In genomic region chr9:127130661-127131538, GRCh38 we compare ENCODE assay signal across 9 cellular contexts. TPM values are rescaled to one million over a fixed set of nuclear protein-coding genes. Genes with fewer than 3 reads are reported as not detected.
DNase-seq lines count a peak whose midpoint lies in the region; ATAC-seq and TF ChIP-seq lines count a peak whose summit lies in the region.
"Had no signal": no experiment of that assay in that cellular context is flagged by ENCODE, and none has a peak within 500 bp of the region (broad histone marks: within the 10 kb centered on the region; RNA-seq: fewer than 3 reads in every experiment).

No MANE protein-coding gene starts in this region.

- H3K36me3 ChIP-seq in IMR-90 (ENCODE audit: control insufficient read depth, insufficient read depth, low read length), result no peaks in the 10 kb centered on the region
- H3K36me3 ChIP-seq in adipocyte (ENCODE audit: control insufficient read depth, insufficient read depth, low read length, severe bottlenecking), result no peaks in the 10 kb centered on the region
- H3K36me3 ChIP-seq in stomach, result no peaks in the 10 kb centered on the region

- no peaks in the 10 kb centered on the region for H3K27me3 Mint-ChIP-seq in T-helper 17 cell

- peaks cover 6% of the 10 kb centered on the region for H3K4me1 Mint-ChIP-seq in T-helper 17 cell
- H3K4me1 Mint-ChIP-seq: activated naive CD4-positive, alpha-beta T cell treated with anti-CD3 and anti-CD28 coated beads, Interleukin-2, amount 50 U/mL, for 24 hours had no signal

- H4K91ac ChIP-seq in IMR-90 (ENCODE audit: insufficient read depth, low read depth, low read length), result peak overlapping the region; percentile 84

- H3K36me3 Mint-ChIP-seq in T-helper 17 cell (ENCODE audit: low read depth), result peaks cover 9% of the 10 kb centered on the region
- H3K36me3 Mint-ChIP-seq: activated naive CD4-positive, alpha-beta T cell treated with anti-CD3 and anti-CD28 coated beads, Interleukin-2, amount 50 U/mL, for 24 hours had no signal

- no peak overlapping the region for H3K4me3 Mint-ChIP-seq in T-helper 17 cell
- H3K4me3 Mint-ChIP-seq: activated naive CD4-positive, alpha-beta T cell treated with anti-CD3 and anti-CD28 coated beads, Interleukin-2, amount 50 U/mL, for 24 hours had no signal

- peak overlapping the region; percentile 65; the same call in 1 of the 3 replicates for H2BK15ac ChIP-seq in IMR-90 (ENCODE audit: low read depth, low read length)

- no peaks in the 10 kb centered on the region for H3K27me3 ChIP-seq in IMR-90 (ENCODE audit: control insufficient read depth, insufficient read depth, low read length)
- no peaks in the 10 kb centered on the region for H3K27me3 ChIP-seq in adipocyte (replicated peaks; ENCODE audit: control insufficient read depth, insufficient read depth, low read length)
- H3K27me3 ChIP-seq in right cardiac atrium (ENCODE audit: control insufficient read depth, insufficient read depth), result no peaks in the 10 kb centered on the region
- no peaks in the 10 kb centered on the region for H3K27me3 ChIP-seq in stomach

- intact Hi-C loops in IMR-90 (cut with micrococcal nuclease), result no loop called here
- intact Hi-C loops in right cardiac atrium (cut with DNase I), result no loop called here
- intact Hi-C loops in stomach (cut with DNase I; ENCODE audit: low total_unique reads), result no loop called here

- no peak overlapping the region for H3K4me3 ChIP-seq in IMR-90 (ENCODE audit: insufficient read depth, low read depth, low read length)
- H3K4me3 ChIP-seq in adipocyte (ENCODE audit: low read length), result peak overlapping the region; percentile 11
- no peak overlapping the region for H3K4me3 ChIP-seq in right cardiac atrium (ENCODE audit: low read length)
- no peak overlapping the region for H3K4me3 ChIP-seq in stomach

- H4K20me1 ChIP-seq in IMR-90 (ENCODE audit: insufficient read depth, low read length), result peaks cover 3% of the 10 kb centered on the region; the same call in 1 of the 2 replicates

- peak overlapping the region; percentile 77 for H4K5ac ChIP-seq in IMR-90 (ENCODE audit: low read depth, low read length)

- TF ChIP-seq CTCF in IMR-90 (conservative IDR thresholded peaks at IDR 0.05; ENCODE audit: low read depth, low read length) (no peak), stomach (IDR thresholded peaks at IDR 0.05) (no peak)

- H2BK5ac ChIP-seq in IMR-90 (ENCODE audit: low read depth, low read length, poor library complexity, severe bottlenecking), result peak overlapping the region; percentile 91

- H3K18ac ChIP-seq in IMR-90 (ENCODE audit: low read depth, low read length), result peak overlapping the region; percentile 84

- dilution Hi-C loops in IMR-90 (cut with HindIII; ENCODE audit: low sequenced_read_pairs, unreplicated experiment), result no loop called here

- peak overlapping the region; percentile 8 to 92; a peak in 3 of 4 replicates for H4K8ac ChIP-seq in IMR-90 (ENCODE audit: low read depth in 2 of 2, low read length in 2 of 2)

- TF ChIP-seq RAD21 in IMR-90 (IDR thresholded peaks at IDR 0.05; ENCODE audit: low read length), result no peak

- no TSS peak for BruUV-seq in IMR-90 (replicated peaks; lab: Mats Ljungman, UMichigan)

- peak overlapping the region; percentile 92 for H3K4ac ChIP-seq in IMR-90 (ENCODE audit: low read depth, low read length)

- H2BK120ac ChIP-seq in IMR-90 (ENCODE audit: low read depth, low read length), result peak overlapping the region; percentile 93

- H3K4me1 ChIP-seq in IMR-90 (ENCODE audit: control insufficient read depth, insufficient read depth, low read length) (peaks cover 50% of the 10 kb centered on the region), adipocyte (ENCODE audit: control insufficient read depth, insufficient read depth, low read length) (peaks cover 69% of the 10 kb centered on the region), right cardiac atrium (ENCODE audit: control insufficient read depth, insufficient read depth, low read length) (peaks cover 22% of the 10 kb centered on the region), stomach (peaks cover 24 to 82% (median 45%) of the 10 kb centered on the region in 4 donors)

- WGBS in IMR-90 (ENCODE audit: extremely low coverage in 2 of 2, insufficient read length in 1 of 2), 2 experiments, result no CpG with 5 or more reads among the region's 10 CpGs
- 64% methylated on average over 10 of the region's 10 CpGs for WGBS in right cardiac atrium
- 63 to 81% (median 70%) methylated on average over 10 of the region's 10 CpGs for WGBS in stomach, 5 donors

- TF ChIP-seq POLR2A in IMR-90 (IDR thresholded peaks at IDR 0.05; ENCODE audit: low read depth, low read length) (no peak), stomach (IDR thresholded peaks at IDR 0.05) (no peak)

- DNase-seq in IMR-90 (peak; percentile 97), adipocyte (ENCODE audit: low read depth) (peak; percentile 73), right cardiac atrium (peak in 2 of 3 donors; percentile 68 to 83), stomach (no peak), T-helper 17 cell (no peak), NCI-H1436 (lab: John Stamatoyannopoulos, UW) (no peak)
- no peak for DNase-seq in stimulated activated CD8-positive, alpha-beta memory T cell treated with anti-CD3 and anti-CD28 coated beads, Interleukin-4, amount 100 ng/mL, for 48 hours

- peak overlapping the region; percentile 39 for H2AK9ac ChIP-seq in IMR-90 (replicated peaks; ENCODE audit: low read depth, low read length, poor library complexity)

- H3K23ac ChIP-seq in IMR-90 (ENCODE audit: low read depth, low read length), result peak overlapping the region; percentile 79

- H3K27ac Mint-ChIP-seq in T-helper 17 cell, result no peak overlapping the region
- H3K27ac Mint-ChIP-seq: activated naive CD4-positive, alpha-beta T cell treated with anti-CD3 and anti-CD28 coated beads, Interleukin-2, amount 50 U/mL, for 24 hours had no signal

- H3K79me1 ChIP-seq in IMR-90 (ENCODE audit: low read depth in 1 of 2, low read length in 2 of 2), result peaks cover 0 to 11% of the 10 kb centered on the region in 2 experiments; a peak in 2 of 4 replicates

- in situ Hi-C loops in IMR-90 (cut with MboI; ENCODE audit: low sequenced_read_pairs), result no loop called here

- H3K9ac ChIP-seq in IMR-90 (ENCODE audit: low read depth, low read length) (no peak overlapping the region), adipocyte (ENCODE audit: low read length) (peak overlapping the region; percentile 4)

- CTCF ChIA-PET in IMR-90 (lab: Yijun Ruan, JAX), result interaction anchor here (1.3 to 1.4 kb wide), 2 partner anchors 8 to 166 kb away, joined by 3 to 5 read pairs; partner anchors contain the start of gene ANGPTL2

- peak overlapping the region; percentile 96 for H2AK5ac ChIP-seq in IMR-90 (ENCODE audit: low read depth, low read length)

- H3K27ac ChIP-seq in IMR-90 (ENCODE audit: insufficient read depth, low read length), result peak overlapping the region; percentile 85
- peak overlapping the region; percentile 68 for H3K27ac ChIP-seq in right cardiac atrium (ENCODE audit: low read length)
- H3K27ac ChIP-seq in stomach, result peak overlapping the region in 4 of 5 donors; percentile 68 to 86 (median 82)

- H3K14ac ChIP-seq in IMR-90 (replicated peaks; ENCODE audit: low read depth, low read length), result peak overlapping the region; percentile 87

- H3K9me3 ChIP-seq in IMR-90 (ENCODE audit: control insufficient read depth, insufficient read depth, low read length) (no peaks in the 10 kb centered on the region), adipocyte (ENCODE audit: control insufficient read depth, low read length) (no peaks in the 10 kb centered on the region), right cardiac atrium (ENCODE audit: control insufficient read depth, low read length) (no peaks in the 10 kb centered on the region), stomach (no peaks in the 10 kb centered on the region), T-helper 17 cell (ENCODE audit: control insufficient read depth, low read length, poor library complexity, severe bottlenecking) (no peaks in the 10 kb centered on the region)

- peak; percentile 58 for TF ChIP-seq EP300 in stomach (IDR thresholded peaks at IDR 0.05)

- peaks cover 37% of the 10 kb centered on the region for H3K9me1 ChIP-seq in IMR-90 (ENCODE audit: insufficient read depth, low read length)

- ATAC-seq in IMR-90 (ENCODE audit: low read depth) (peak; percentile 58), right cardiac atrium (peak; percentile 10 to 12), GM18870 (IDR thresholded peaks at IDR 0.05; ENCODE audit: unreplicated experiment) (no peak), T-helper 17 cell (no peak)

- H2AFZ ChIP-seq in IMR-90 (replicated peaks; ENCODE audit: low read length, poor library complexity), result peak overlapping the region; percentile 70

- peak overlapping the region; percentile 94 for H2BK20ac ChIP-seq in IMR-90 (ENCODE audit: low read depth, low read length)

- peak overlapping the region; percentile 52; the same call in 1 of the 2 replicates for H3K56ac ChIP-seq in IMR-90 (ENCODE audit: extremely low read depth, insufficient read depth, low read length)

- peak overlapping the region; percentile 30 for H3K4me2 ChIP-seq in IMR-90 (ENCODE audit: low read depth, low read length)

- POLR2A ChIA-PET in IMR-90 (lab: Charles Lee; ENCODE audit: unreplicated experiment), result interaction anchor here (1.5 kb wide), 1 partner anchor 10 kb away, joined by 4 read pairs; no protein-coding TSS in a partner anchor

TF ChIP-seq in IMR-90, 13 proteins besides CTCF, POLR2A, EP300 and RAD21 (continues in another document):
- TF ChIP-seq MAZ (IDR thresholded peaks at IDR 0.05; ENCODE audit: borderline replicate concordance, low read depth, low read length) (peak; percentile 9; the same call in 1 of the 2 replicates), MAFK (IDR thresholded peaks at IDR 0.05; ENCODE audit: low read depth, low read length) (no peak), CEBPB (IDR thresholded peaks at IDR 0.05; ENCODE audit: low read depth, low read length) (peak; percentile 89), FOS (IDR thresholded peaks at IDR 0.05; ENCODE audit: low read depth, low read length) (peak; percentile 60), RFX5 (IDR thresholded peaks at IDR 0.05; ENCODE audit: low read depth, low read length) (no peak), BHLHE40 (IDR thresholded peaks at IDR 0.05; ENCODE audit: low read depth, low read length) (peak; percentile 39), CHD1 (IDR thresholded peaks at IDR 0.05; ENCODE audit: low read depth, low read length) (no peak)

RNA-seq across cellular contexts. Expression of gene ANGPTL2, which starts 8.5 kb away (rescaled TPM):
- total RNA-seq in IMR-90 (2012; rRNA removed), result 9.5 and 14.7 TPM in 2 replicates
- polyA plus RNA-seq in IMR-90 (2012; rRNA removed), result 23.5 and 25.1 TPM in 2 replicates
- 17.2 and 30.6 TPM in 2 replicates for polyA plus RNA-seq in IMR-90 (2012; cell fraction: cytosol; rRNA removed)
- polyA plus RNA-seq in IMR-90 (2012; cell fraction: nucleus; rRNA removed; ENCODE audit: low replicate concordance), result 24.7 and 29.8 TPM in 2 replicates
- 10 to 100 TPM; 33.8 to 69.5 (median 47.2) TPM for total RNA-seq in right cardiac atrium
- 26.7 TPM for polyA plus RNA-seq in right cardiac atrium
- total RNA-seq in stomach, result 10 to 100 TPM in 4 of 5 donors, 1 to 10 TPM in 1; 7.8 to 26.3 (median 14.0) TPM
- polyA plus RNA-seq in stomach, result 1 to 10 TPM; 5.7 to 6.1 (median 5.7) TPM
- under 1 TPM in 1 of 2 donors, not detected in 1; 0.10 TPM for total RNA-seq in T-helper 17 cell

Comparison
In these comparisons a context has a peak if more than half of its experiments do, and no peak if none do; other contexts are left out.
1. ATAC-seq: peak in IMR-90 (single experiment) and right cardiac atrium (2 of 2); none in GM18870 (single experiment) and T-helper 17 cell (single experiment).
2. DNase-seq: peak in IMR-90 (single experiment), adipocyte (single experiment) and right cardiac atrium (2 of 3); none in stomach (single experiment), T-helper 17 cell (0 of 3), NCI-H1436 (single experiment) and stimulated activated CD8-positive, alpha-beta memory T cell treated with anti-CD3 and anti-CD28 coated beads, Interleukin-4, amount 100 ng/mL, for 48 hours (single experiment).
3. Peak in every context shown above with its lines, with median percentiles within 50 percentile points of each other: H3K27ac ChIP-seq.